In the genomic region with DNA sequence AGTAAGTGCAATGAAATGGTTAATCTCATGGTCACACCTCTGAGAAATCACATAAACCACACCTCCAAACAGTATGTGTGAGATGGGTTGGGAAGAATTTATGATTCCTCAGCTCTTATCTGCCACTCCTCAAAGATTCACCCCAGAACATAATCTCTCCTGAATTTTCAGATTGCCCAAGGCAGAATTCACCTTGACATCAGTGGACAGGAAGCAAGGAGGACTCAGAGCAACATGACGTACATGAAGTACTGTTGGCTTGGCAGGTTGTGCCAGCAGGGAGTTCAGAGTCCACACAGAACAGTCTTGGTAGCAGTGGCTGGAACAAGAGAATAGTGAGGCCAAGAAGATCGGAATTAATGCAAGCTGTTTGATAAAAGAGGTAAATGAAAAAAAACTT, we compare ENCODE assay signal across 22 cellular contexts.
"Had no signal": no experiment of that assay in that cellular context is flagged by ENCODE, and none has a peak within 500 bp of the region (broad histone marks: within the 10 kb centered on the region; RNA-seq: fewer than 3 reads in every experiment).

No MANE protein-coding gene starts in this region.

- H3K27ac Mint-ChIP-seq: activated CD4-positive, alpha-beta T cell treated with anti-CD3 and anti-CD28 coated beads, Interleukin-2, amount 10 ng/mL, durations not matched to agents 24 days and 14 days; activated CD8-positive, alpha-beta T cell treated with anti-CD3 and anti-CD28 coated beads, Interleukin-2, amount 10 ng/mL, durations not matched to agents 7 days and 5 days; activated naive CD4-positive, alpha-beta T cell treated with anti-CD3 and anti-CD28 coated beads, Interleukin-2, amount 50 U/mL, for 24 hours; effector memory CD8-positive, alpha-beta T cell; natural killer cell; stimulated activated effector memory CD8-positive, alpha-beta T cell treated with anti-CD3 and anti-CD28 coated beads, Interleukin-12 subunit alpha, Interleukin-12 subunit beta, amount 100 ng/mL, for 72 hours; T-helper 1 cell treated with Interleukin-12 subunit alpha and Interleukin-12 subunit beta and Interleukin-4 antibody, amounts not matched to agents 30 μg/mL and 1 μg/mL, for 36 hours had no signal

- H3K9me3 Mint-ChIP-seq: activated CD4-positive, alpha-beta T cell treated with anti-CD3 and anti-CD28 coated beads, Interleukin-2, amount 10 ng/mL, durations not matched to agents 24 days and 14 days; effector memory CD8-positive, alpha-beta T cell; natural killer cell; stimulated activated effector memory CD8-positive, alpha-beta T cell treated with anti-CD3 and anti-CD28 coated beads, Interleukin-12 subunit alpha, Interleukin-12 subunit beta, amount 100 ng/mL, for 72 hours had no signal

- H3K27me3 Mint-ChIP-seq: activated CD4-positive, alpha-beta T cell treated with anti-CD3 and anti-CD28 coated beads, Interleukin-2, amount 10 ng/mL, durations not matched to agents 24 days and 14 days; activated naive CD4-positive, alpha-beta T cell treated with anti-CD3 and anti-CD28 coated beads, Interleukin-2, amount 50 U/mL, for 24 hours; effector memory CD8-positive, alpha-beta T cell had no signal

- ATAC-seq: activated CD8-positive, alpha-beta T cell treated with anti-CD3 and anti-CD28 coated beads, Interleukin-2, amount 10 ng/mL, durations not matched to agents 7 days and 5 days; effector memory CD8-positive, alpha-beta T cell; left lung; natural killer cell; sciatic nerve; stimulated activated effector memory CD8-positive, alpha-beta T cell treated with anti-CD3 and anti-CD28 coated beads, Interleukin-12 subunit alpha, Interleukin-12 subunit beta, amount 100 ng/mL, for 72 hours; upper lobe of right lung had no signal

- H3K9me3 ChIP-seq: ascending aorta, left lung, thoracic aorta, upper lobe of right lung had no signal

- H3K9ac ChIP-seq: parathyroid adenoma had no signal

- H3K27me3 ChIP-seq: ascending aorta, left lung, upper lobe of right lung had no signal

- H3K4me1 Mint-ChIP-seq: activated CD4-positive, alpha-beta T cell treated with anti-CD3 and anti-CD28 coated beads, Interleukin-2, amount 10 ng/mL, durations not matched to agents 24 days and 14 days; activated naive CD4-positive, alpha-beta T cell treated with anti-CD3 and anti-CD28 coated beads, Interleukin-2, amount 50 U/mL, for 24 hours; stimulated activated effector memory CD8-positive, alpha-beta T cell treated with anti-CD3 and anti-CD28 coated beads, Interleukin-12 subunit alpha, Interleukin-12 subunit beta, amount 100 ng/mL, for 72 hours had no signal

- H3K4me1 ChIP-seq: ascending aorta, left lung, parathyroid adenoma, upper lobe of right lung had no signal

- H3K79me2 ChIP-seq: parathyroid adenoma had no signal

- H3K36me3 Mint-ChIP-seq: natural killer cell had no signal

- H3K4me3 ChIP-seq: ascending aorta, left lung, thoracic aorta, upper lobe of right lung had no signal

- H3K36me3 ChIP-seq: ascending aorta, left lung, thoracic aorta, upper lobe of right lung had no signal

- H3K27ac ChIP-seq: ascending aorta, left lung, parathyroid adenoma, thoracic aorta, upper lobe of right lung had no signal

- H3K4me3 Mint-ChIP-seq: activated CD4-positive, alpha-beta T cell treated with anti-CD3 and anti-CD28 coated beads, Interleukin-2, amount 10 ng/mL, durations not matched to agents 24 days and 14 days; activated CD8-positive, alpha-beta T cell treated with anti-CD3 and anti-CD28 coated beads, Interleukin-2, amount 10 ng/mL, durations not matched to agents 7 days and 5 days; activated naive CD4-positive, alpha-beta T cell treated with anti-CD3 and anti-CD28 coated beads, Interleukin-2, amount 50 U/mL, for 24 hours; effector memory CD8-positive, alpha-beta T cell; natural killer cell; stimulated activated effector memory CD8-positive, alpha-beta T cell treated with anti-CD3 and anti-CD28 coated beads, Interleukin-12 subunit alpha, Interleukin-12 subunit beta, amount 100 ng/mL, for 72 hours; T-helper 1 cell treated with Interleukin-12 subunit alpha and Interleukin-12 subunit beta and Interleukin-4 antibody, amounts not matched to agents 30 μg/mL and 1 μg/mL, for 36 hours had no signal

- H2AFZ ChIP-seq: parathyroid adenoma had no signal

- DNase-seq: activated CD4-positive, alpha-beta T cell treated with anti-CD3 and anti-CD28 coated beads, Interleukin-2, amount 10 ng/mL, durations not matched to agents 24 days and 14 days; activated CD8-positive, alpha-beta memory T cell treated with anti-CD3 and anti-CD28 coated beads, Interleukin-2, amount 50 U/mL, for 4 hours; activated CD8-positive, alpha-beta T cell treated with anti-CD3 and anti-CD28 coated beads, Interleukin-2, amount 10 ng/mL, durations not matched to agents 7 days and 5 days; activated effector memory CD4-positive, alpha-beta T cell treated with anti-CD3 and anti-CD28 coated beads, Interleukin-2, amount 50 U/mL, for 16 hours; activated T-cell treated with anti-CD3 and anti-CD28 coated beads, Interleukin-2, amount 50 U/mL, for 48 hours; dermis blood vessel endothelial cell; effector memory CD8-positive, alpha-beta T cell; foreskin melanocyte; glutamatergic neuron; hypothalamus; islet precursor cell; left lung; natural killer cell; stimulated activated CD4-positive, alpha-beta T cell treated with anti-CD3 and anti-CD28 coated beads, Interleukin-4, amount 100 ng/mL, for 24 hours; upper lobe of right lung had no signal
